8 cellular contexts compared by ENCODE assay signal in the genomic region with DNA sequence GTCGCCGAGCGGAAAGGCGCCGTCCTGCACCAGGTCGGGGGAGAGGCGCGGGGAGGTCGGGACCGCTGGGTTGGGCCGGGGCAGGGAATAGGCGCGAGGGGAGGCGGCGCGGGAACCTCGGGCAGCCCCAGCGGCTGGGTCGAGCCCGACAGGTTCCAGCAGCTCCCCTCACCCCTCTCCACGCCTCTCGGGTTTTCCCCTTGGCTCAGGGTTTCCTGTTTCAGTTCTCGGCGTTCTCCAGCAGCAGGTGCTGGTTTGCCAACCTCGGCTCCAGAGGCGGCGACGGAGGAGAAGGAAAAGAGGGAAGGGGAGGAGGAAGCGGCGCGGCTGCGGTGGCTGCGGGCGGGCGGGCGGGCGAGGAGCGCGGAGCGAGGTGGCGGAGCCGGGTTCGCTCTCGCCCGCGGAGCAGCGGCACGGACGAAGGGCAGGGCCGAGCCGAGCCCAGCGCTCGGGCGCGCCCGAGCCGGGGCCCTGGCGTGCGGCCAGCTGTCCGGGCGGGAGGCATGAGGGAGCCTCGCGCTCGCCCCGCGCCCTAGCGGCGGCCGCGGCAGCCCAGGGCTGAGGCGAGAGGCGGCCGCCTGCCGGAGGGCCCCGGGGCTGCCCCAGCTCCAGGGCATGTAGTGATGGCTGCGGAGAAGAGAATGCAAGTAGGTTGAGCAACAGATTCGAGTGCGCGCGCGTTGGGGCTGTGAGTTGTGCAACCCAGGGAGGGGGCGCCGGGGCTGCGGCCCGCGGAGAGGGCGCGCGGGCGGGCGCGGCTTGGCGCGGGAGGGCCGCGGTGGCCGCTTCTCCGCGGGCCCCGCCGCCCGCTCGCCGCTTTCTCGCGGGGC. TPM values are rescaled to one million over a fixed set of nuclear protein-coding genes. Genes with fewer than 3 reads are reported as not detected.
DNase-seq lines count a peak whose midpoint lies in the region; ATAC-seq and TF ChIP-seq lines count a peak whose summit lies in the region.

Gene ZC3H12C, plus strand, starts transcription at position 816 of the 830 bp plus-strand sequence. CDS start 20 bp downstream, outside the sequence.

- H3K9me3 Mint-ChIP-seq in CD8-positive, alpha-beta T cell = no peaks in the 10 kb centered on the region

- no peak for ATAC-seq in CD8-positive, alpha-beta T cell
- peak; percentile 65 for ATAC-seq in HG03159 (IDR thresholded peaks at IDR 0.05; ENCODE audit: unreplicated experiment)

- H3K36me3 Mint-ChIP-seq in CD8-positive, alpha-beta T cell = no peaks in the 10 kb centered on the region

- H3K27me3 ChIP-seq in CD8-positive, alpha-beta T cell (ENCODE audit: insufficient read depth, low read length) = peaks cover 7% of the 10 kb centered on the region

- H3K4me3 ChIP-seq in CD8-positive, alpha-beta T cell (ENCODE audit: low read depth, low read length) = no peak within 1 kb of the TSS
- peak within 1 kb of the TSS; percentile 78 for H3K4me3 ChIP-seq in epithelial cell of proximal tubule (ENCODE audit: low read depth, low read length)

- CTCF ChIA-PET in CD8-positive, alpha-beta T cell (lab: Charles Lee) = no interaction called here

- no peak for TF ChIP-seq CTCF in CD8-positive, alpha-beta T cell (IDR thresholded peaks at IDR 0.05)
- TF ChIP-seq CTCF in epithelial cell of proximal tubule (conservative IDR thresholded peaks at IDR 0.05; ENCODE audit: low read depth, low read length) (peak; percentile 43), subcutaneous adipose tissue (IDR thresholded peaks at IDR 0.05; ENCODE audit: low read depth) (no peak)

- H3K27ac Mint-ChIP-seq in CD8-positive, alpha-beta T cell = no peak within 1 kb of the TSS

- H3K4me3 Mint-ChIP-seq in CD8-positive, alpha-beta T cell = peak within 1 kb of the TSS; percentile 81

- intact Hi-C loops in CD8-positive, alpha-beta T cell (cut with DNase I, micrococcal nuclease) = no loop called here

- H3K27ac ChIP-seq in CD8-positive, alpha-beta T cell (ENCODE audit: low read depth, low read length) = no peak within 1 kb of the TSS

- H3K4me1 Mint-ChIP-seq in CD8-positive, alpha-beta T cell (ENCODE audit: low read depth) = peaks cover 8% of the 10 kb centered on the region

- no peak for DNase-seq in CD8-positive, alpha-beta T cell
- DNase-seq in NCI-H226 (peak; percentile 91), epithelial cell of proximal tubule (ENCODE audit: low read depth) (peak; percentile 70), midbrain (lab: John Stamatoyannopoulos, UW) (peak; percentile 81)
- DNase-seq in activated CD4-positive, alpha-beta T cell treated with anti-CD3 and anti-CD28 coated beads, Interleukin-2, amount 50 U/mL, for 48 hours = peak; percentile 59 to 70

- H3K27me3 Mint-ChIP-seq in CD8-positive, alpha-beta T cell (ENCODE audit: low read depth) = peaks cover 39% of the 10 kb centered on the region

- no peaks in the 10 kb centered on the region for H3K9me3 ChIP-seq in CD8-positive, alpha-beta T cell (ENCODE audit: low read length)

- H3K4me1 ChIP-seq in CD8-positive, alpha-beta T cell (ENCODE audit: insufficient read depth, low read length) = peaks cover 6% of the 10 kb centered on the region

- peak; percentile 67 for TF ChIP-seq POLR2A in GM19099 (IDR thresholded peaks at IDR 0.05; ENCODE audit: extremely low read depth, insufficient read length, low read depth)

- no peaks in the 10 kb centered on the region for H3K36me3 ChIP-seq in CD8-positive, alpha-beta T cell (ENCODE audit: insufficient read depth, low read length)

- POLR2A ChIA-PET in CD8-positive, alpha-beta T cell (lab: Charles Lee) = no interaction called here

RNA-seq across cellular contexts. Expression of gene ZC3H12C, which starts in this region (rescaled TPM):
- not detected for total RNA-seq in CD8-positive, alpha-beta T cell
- total RNA-seq in epithelial cell of proximal tubule (5.0 and 5.8 TPM in 2 replicates), subcutaneous adipose tissue (10 to 100 TPM; 14.7 to 22.2 (median 17.4) TPM)

Comparison
In these comparisons a context has a peak if more than half of its experiments do, and no peak if none do; other contexts are left out.
1. DNase-seq: peak in NCI-H226 (single experiment), activated CD4-positive, alpha-beta T cell treated with anti-CD3 and anti-CD28 coated beads, Interleukin-2, amount 50 U/mL, for 48 hours (2 of 2), epithelial cell of proximal tubule (single experiment) and midbrain (single experiment); none in CD8-positive, alpha-beta T cell (0 of 7).